Comparison of ENCODE assay signal across 20 cellular contexts in the genomic region with DNA sequence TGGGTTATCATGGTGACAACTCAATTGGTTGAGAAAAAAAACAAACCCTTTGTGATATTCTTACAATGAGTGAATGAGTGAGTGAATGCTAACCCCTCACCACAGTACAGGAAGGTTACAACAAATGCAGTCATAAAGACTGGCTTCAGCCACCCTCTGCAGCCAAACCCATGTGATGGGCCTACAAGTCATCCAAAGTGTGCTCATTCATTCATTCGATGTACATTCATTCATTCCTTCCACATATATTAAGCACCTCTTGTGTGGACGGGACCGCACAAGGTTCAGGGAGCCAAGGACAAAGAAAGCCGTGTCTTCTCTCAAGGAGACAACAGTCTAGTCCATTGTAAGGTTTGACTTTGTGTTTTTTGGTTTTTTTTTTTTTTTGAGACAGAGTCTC. TPM values are rescaled to one million over a fixed set of nuclear protein-coding genes. Genes with fewer than 3 reads are reported as not detected.
DNase-seq lines count a peak whose midpoint lies in the region; ATAC-seq, FAIRE-seq and TF ChIP-seq lines count a peak whose summit lies in the region.
"Had no signal": no experiment of that assay in that cellular context is flagged by ENCODE, and none has a peak within 500 bp of the region (broad histone marks: within the 10 kb centered on the region; RNA-seq: fewer than 3 reads in every experiment).

No MANE protein-coding gene starts in this region.

- H2BK5ac ChIP-seq in H1 (ENCODE audit: low read depth, low read length), result no peak overlapping the region

- H3K56ac ChIP-seq in H1 (replicated peaks; ENCODE audit: insufficient read length, low read depth, low read length), result no peak overlapping the region

- H2BK120ac ChIP-seq in H1 (replicated peaks; ENCODE audit: low read depth, low read length), result no peak overlapping the region

- H3K4me1 Mint-ChIP-seq in activated CD8-positive, alpha-beta memory T cell treated with anti-CD3 and anti-CD28 coated beads, Interleukin-2, amount 10 ng/mL, durations not matched to agents 7 days and 5 days, result peaks cover 35% of the 10 kb centered on the region
- H3K4me1 Mint-ChIP-seq in natural killer cell, result peaks cover 25 to 30% of the 10 kb centered on the region in 2 donors

- H2AFZ ChIP-seq in H1 (ENCODE audit: low read length), result no peak overlapping the region

- no peaks in the 10 kb centered on the region for H3K79me2 ChIP-seq in H1 (ENCODE audit: control insufficient read depth in 1 of 2, insufficient read depth in 2 of 2, low read length in 2 of 2)

- no peak overlapping the region for H3K14ac ChIP-seq in H1 (ENCODE audit: insufficient read length)

- H3K4me1 ChIP-seq in HEK293 (ENCODE audit: control insufficient read depth, insufficient read depth, low read length) (no peaks in the 10 kb centered on the region), H1 (replicated peaks in 1 of 4; ENCODE audit: control insufficient read depth in 3 of 4, insufficient read depth in 4 of 4, low read length in 3 of 4) (peaks cover 0 to 7% (median 6%) of the 10 kb centered on the region in 4 experiments; a peak in 5 of 7 replicates), spleen (peaks cover 0 to 33% (median 19%) of the 10 kb centered on the region in 6 donors)

- H4K91ac ChIP-seq in H1 (replicated peaks; ENCODE audit: insufficient read length, low read length), result no peak overlapping the region

- peaks cover 56% of the 10 kb centered on the region for H3K27me3 Mint-ChIP-seq in activated CD8-positive, alpha-beta memory T cell treated with anti-CD3 and anti-CD28 coated beads, Interleukin-2, amount 10 ng/mL, durations not matched to agents 7 days and 5 days
- H3K27me3 Mint-ChIP-seq in natural killer cell (ENCODE audit: low read depth in 2 of 2), result peaks cover 40 to 56% of the 10 kb centered on the region in 2 donors

- no peak for TF ChIP-seq RAD21 in H1 (IDR thresholded peaks at IDR 0.05 in 1 of 2, conservative IDR thresholded peaks at IDR 0.05 in 1 of 2; ENCODE audit: low read depth in 2 of 2, low read length in 2 of 2)

- no peak overlapping the region for H4K5ac ChIP-seq in H1 (ENCODE audit: insufficient read length, low read depth, low read length)

- WGBS in H1 (ENCODE audit: extremely low coverage in 1 of 2, insufficient coverage in 1 of 2, insufficient read length in 1 of 2, insufficient replicate concordance in 2 of 2, low coverage in 1 of 2, low lambda C conversion rate in 2 of 2, missing lambda C conversion rate in 1 of 2), 2 experiments, result 89% methylated on average over 4 of the region's 4 CpGs; no CpG with 5 or more reads in 1 of the 2 experiments
- WGBS in spleen, 5 donors, result 90 to 93% (median 90%) methylated on average over 4 of the region's 4 CpGs

- H3K36me3 Mint-ChIP-seq in activated CD8-positive, alpha-beta memory T cell treated with anti-CD3 and anti-CD28 coated beads, Interleukin-2, amount 10 ng/mL, durations not matched to agents 7 days and 5 days, result peaks cover 1% of the 10 kb centered on the region
- no peaks in the 10 kb centered on the region for H3K36me3 Mint-ChIP-seq in natural killer cell

- no peak overlapping the region for H3K9ac ChIP-seq in H1 (replicated peaks in 1 of 4; ENCODE audit: extremely low read depth in 1 of 4, low read depth in 3 of 4, low read length in 3 of 4)
- H3K9ac ChIP-seq: KMS-11 had no signal

- H3K23ac ChIP-seq in H1 (ENCODE audit: insufficient read length), result no peak overlapping the region

- TF ChIP-seq EP300 in H1 (IDR thresholded peaks at IDR 0.05; ENCODE audit: borderline replicate concordance in 1 of 2, low read depth in 2 of 2, low read length in 2 of 2), result no peak

- no peaks in the 10 kb centered on the region for H3K23me2 ChIP-seq in H1 (ENCODE audit: low read depth, low read length)

- no peak overlapping the region for H2BK15ac ChIP-seq in H1 (ENCODE audit: low read length)

- no peak overlapping the region for H3K4me3 Mint-ChIP-seq in activated CD8-positive, alpha-beta memory T cell treated with anti-CD3 and anti-CD28 coated beads, Interleukin-2, amount 10 ng/mL, durations not matched to agents 7 days and 5 days
- H3K4me3 Mint-ChIP-seq in natural killer cell, result no peak overlapping the region

- POLR2A ChIA-PET in HEK293 (lab: Yijun Ruan, JAX) (no interaction called here), H1 (lab: Charles Lee; ENCODE audit: partially characterized antibody) (interaction anchor here (0.9 to 2.5 kb wide), 5 partner anchors 9 to 47 kb away, joined by 3 to 13 read pairs (median 4); no protein-coding TSS in a partner anchor)

- no peak overlapping the region for H3K4me2 ChIP-seq in H1 (ENCODE audit: insufficient read depth in 1 of 2, low read depth in 2 of 2, low read length in 2 of 2)
- H3K4me2 ChIP-seq: KMS-11 had no signal

- no peaks in the 10 kb centered on the region for H3K9me3 Mint-ChIP-seq in activated CD8-positive, alpha-beta memory T cell treated with anti-CD3 and anti-CD28 coated beads, Interleukin-2, amount 10 ng/mL, durations not matched to agents 7 days and 5 days (ENCODE audit: low read depth)
- no peaks in the 10 kb centered on the region for H3K9me3 Mint-ChIP-seq in natural killer cell

- CTCF ChIA-PET in activated CD8-positive, alpha-beta memory T cell treated with anti-CD3 and anti-CD28 coated beads, Interleukin-2, amount 10 ng/mL, durations not matched to agents 7 days and 5 days (lab: Charles Lee), result no interaction called here
- CTCF ChIA-PET in HEK293 (lab: Yijun Ruan, JAX), result no interaction called here
- CTCF ChIA-PET in H1 (lab: Charles Lee; ENCODE audit: partially characterized antibody), result interaction anchor here (2.4 kb wide), 1 partner anchor 11 kb away, joined by 7 read pairs; no protein-coding TSS in a partner anchor

- H3K18ac ChIP-seq in H1 (ENCODE audit: extremely low read depth, low read length), result no peak overlapping the region

- H2BK20ac ChIP-seq in H1 (ENCODE audit: low read length), result no peak overlapping the region

- H3K27ac Mint-ChIP-seq in activated CD8-positive, alpha-beta memory T cell treated with anti-CD3 and anti-CD28 coated beads, Interleukin-2, amount 10 ng/mL, durations not matched to agents 7 days and 5 days, result no peak overlapping the region
- H3K27ac Mint-ChIP-seq in natural killer cell, result no peak overlapping the region

- H3K4ac ChIP-seq in H1 (replicated peaks; ENCODE audit: insufficient read length, low read depth, low read length), result no peak overlapping the region

- peak; percentile 31 for DNase-seq in activated CD8-positive, alpha-beta memory T cell treated with anti-CD3 and anti-CD28 coated beads, Interleukin-2, amount 10 ng/mL, durations not matched to agents 7 days and 5 days
- DNase-seq in activated CD8-positive, alpha-beta memory T cell treated with anti-CD3 and anti-CD28 coated beads, Interleukin-2, amount 50 U/mL, for 4 hours, result no peak
- DNase-seq in H1 (ENCODE audit: low read depth in 1 of 2, low spot score in 2 of 2), result peak in 1 of 2 experiments; percentile 38
- DNase-seq in spleen, result peak; percentile 31
- no peak for DNase-seq in effector CD8-positive, alpha-beta T cell (lab: John Stamatoyannopoulos, UW)
- DNase-seq in hippocampal formation (lab: John Stamatoyannopoulos, UW), result no peak
- no peak for DNase-seq in natural killer cell
- DNase-seq: 8988T, DND-41, HCEC 1CT, NCI-H1417, NCI-H187 treated with DMSO at 0.1 percent for 48 hours, NCI-H2227 treated with DMSO at 0.1 percent for 48 hours, NCI-H510A treated with DMSO at 0.1 percent for 48 hours, NCI-H774, OCI-M1, SHP77 treated with DMSO at 0.1 percent for 48 hours had no signal

- no peak overlapping the region for H2BK12ac ChIP-seq in H1 (ENCODE audit: low read depth, low read length)

- no peaks in the 10 kb centered on the region for H3K79me1 ChIP-seq in H1 (ENCODE audit: low read depth, low read length)

- ATAC-seq in activated CD8-positive, alpha-beta memory T cell treated with anti-CD3 and anti-CD28 coated beads, Interleukin-2, amount 10 ng/mL, durations not matched to agents 7 days and 5 days, result no peak
- no peak for ATAC-seq in natural killer cell

- intact Hi-C loops in spleen (cut with DNase I; ENCODE audit: low total_unique reads) (no loop called here), natural killer cell (cut with micrococcal nuclease) (loop anchor here (10.0 kb wide), 1 partner anchor 95 kb away; no protein-coding TSS in a partner anchor)

- H3K36me3 ChIP-seq in HEK293 (ENCODE audit: control insufficient read depth in 2 of 2, insufficient read depth in 1 of 2, low read length in 2 of 2) (no peaks in the 10 kb centered on the region), H1 (ENCODE audit: control insufficient read depth in 2 of 4, insufficient read depth in 4 of 4, low read length in 3 of 4) (no peaks in the 10 kb centered on the region), spleen (no peaks in the 10 kb centered on the region)

- H4K8ac ChIP-seq in H1 (ENCODE audit: extremely low read depth, insufficient read depth, low read length), result no peak overlapping the region

- H3K4me3 ChIP-seq in HEK293 (ENCODE audit: low read depth, low read length) (no peak overlapping the region), H1 (ENCODE audit: extremely low read depth in 1 of 4, insufficient read depth in 2 of 4, low read depth in 3 of 4, low read length in 4 of 4) (no peak overlapping the region), spleen (no peak overlapping the region)

- H3K27ac ChIP-seq in HEK293 (ENCODE audit: extremely low read depth, low read depth, low read length) (no peak overlapping the region), H1 (ENCODE audit: low read depth, low read length) (no peak overlapping the region), spleen (no peak overlapping the region)
- H3K27ac ChIP-seq: KMS-11 had no signal

- H2AK5ac ChIP-seq in H1 (ENCODE audit: low read depth, low read length), result no peak overlapping the region

- H3K9me3 ChIP-seq in HEK293 (ENCODE audit: control insufficient read depth, insufficient read depth, low read depth, low read length), result no peaks in the 10 kb centered on the region
- H3K9me3 ChIP-seq in H1 (ENCODE audit: insufficient read depth in 2 of 2, low read depth in 1 of 2, low read length in 1 of 2), result peaks cover 0 to 3% of the 10 kb centered on the region in 2 experiments; a peak in 2 of 4 replicates
- H3K9me3 ChIP-seq in spleen, result no peaks in the 10 kb centered on the region

- peaks cover 0 to 10% (median 5%) of the 10 kb centered on the region in 4 experiments; a peak in 4 of 7 replicates for H3K27me3 ChIP-seq in H1 (replicated peaks in 1 of 4; ENCODE audit: control insufficient read depth in 3 of 4, extremely low read depth in 1 of 4, insufficient read depth in 3 of 4, low read length in 3 of 4)
- H3K27me3 ChIP-seq in spleen (replicated peaks in 1 of 7), result peaks cover 0 to 72% (median 8%) of the 10 kb centered on the region in 7 donors

- TF ChIP-seq CTCF in HEK293 (tag by site-specific recombination; IDR thresholded peaks at IDR 0.05) (no peak), H1 (IDR thresholded peaks at IDR 0.05; ENCODE audit: control extremely low read depth in 1 of 3, insufficient read depth in 1 of 3, low read depth in 1 of 3, low read length in 3 of 3) (no peak), spleen (IDR thresholded peaks at IDR 0.05 in 8 of 11, conservative IDR thresholded peaks at IDR 0.05 in 3 of 11) (no peak), natural killer cell (IDR thresholded peaks at IDR 0.05) (no peak)

- TF ChIP-seq POLR2A in H1 (IDR thresholded peaks at IDR 0.05; ENCODE audit: control extremely low read depth in 1 of 2, low read depth in 2 of 2, low read length in 2 of 2), result peak; percentile 1 to 27; a peak in 2 of 3 replicates
- TF ChIP-seq POLR2A in spleen (IDR thresholded peaks at IDR 0.05), result no peak

- peaks cover 2 to 9% of the 10 kb centered on the region in 2 experiments for H4K20me1 ChIP-seq in H1 (replicated peaks in 1 of 2; ENCODE audit: control insufficient read depth in 1 of 2, insufficient read depth in 2 of 2, low read length in 2 of 2)

- no peak for FAIRE-seq in H1 (lab: Jason Lieb, UNC)
- FAIRE-seq: G401.6 had no signal

RNA-seq across cellular contexts. Expression of a gene that starts 49.4 kb away (rescaled TPM):
- total RNA-seq in activated CD8-positive, alpha-beta memory T cell treated with anti-CD3 and anti-CD28 coated beads, Interleukin-2, amount 10 ng/mL, durations not matched to agents 7 days and 5 days, result 10 to 100 TPM; 39.7 to 43.6 TPM
- total RNA-seq in H1 (2021; fragmentation: NEBNext Ultra II Directional; extraction: Animal tissue kit (Norgen Biotek cat#: 25700)), result 43.1 and 47.8 TPM in 2 replicates
- polyA plus RNA-seq in H1 (2011; rRNA removed) (28.9 and 45.5 TPM in 2 replicates), spleen (10 to 100 TPM in 2 of 3 donors, 1 to 10 TPM in 1; 6.1 to 17.4 (median 11.6) TPM)
- 35.0 TPM for polyA plus RNA-seq in H1 (2011; cell fraction: cytosol; rRNA removed)
- 77.6 TPM for polyA plus RNA-seq in H1 (2011; cell fraction: nucleus; rRNA removed)
- polyA plus RNA-seq in H1 (2012, experiment 1 of 2), result 25.0 to 41.3 TPM (median 37.5 TPM) in 4 replicates
- 25.2 TPM for polyA plus RNA-seq in H1 (2012, experiment 2 of 2)
- polyA plus RNA-seq in H1 (2013, experiment 1 of 2), result 19.7 TPM
- 20.5 TPM for polyA plus RNA-seq in H1 (2013, experiment 2 of 2)
- 47.7 and 48.4 TPM in 2 replicates for polyA minus RNA-seq in H1 (2011; rRNA and poly(A)+ RNA removed)
- polyA minus RNA-seq in H1 (2011; cell fraction: cytosol; rRNA and poly(A)+ RNA removed), result 20.1 TPM
- 70.6 TPM for polyA minus RNA-seq in H1 (2011; cell fraction: nucleus; rRNA and poly(A)+ RNA removed)
- total RNA-seq in spleen (10 to 100 TPM; 11.2 to 31.3 (median 20.7) TPM), natural killer cell (10 to 100 TPM; 11.1 to 15.5 (median 14.0) TPM)

Comparison
In these comparisons a context has a peak if more than half of its experiments do, and no peak if none do; other contexts are left out.
1. DNase-seq: peak in activated CD8-positive, alpha-beta memory T cell treated with anti-CD3 and anti-CD28 coated beads, Interleukin-2, amount 10 ng/mL, durations not matched to agents 7 days and 5 days (single experiment) and spleen (single experiment); none in activated CD8-positive, alpha-beta memory T cell treated with anti-CD3 and anti-CD28 coated beads, Interleukin-2, amount 50 U/mL, for 4 hours (single experiment), effector CD8-positive, alpha-beta T cell (single experiment), hippocampal formation (0 of 2) and natural killer cell (single experiment).
2. POLR2A ChIP-seq: peak in H1 (2 of 2); none in spleen (0 of 3).